In the genomic region with DNA sequence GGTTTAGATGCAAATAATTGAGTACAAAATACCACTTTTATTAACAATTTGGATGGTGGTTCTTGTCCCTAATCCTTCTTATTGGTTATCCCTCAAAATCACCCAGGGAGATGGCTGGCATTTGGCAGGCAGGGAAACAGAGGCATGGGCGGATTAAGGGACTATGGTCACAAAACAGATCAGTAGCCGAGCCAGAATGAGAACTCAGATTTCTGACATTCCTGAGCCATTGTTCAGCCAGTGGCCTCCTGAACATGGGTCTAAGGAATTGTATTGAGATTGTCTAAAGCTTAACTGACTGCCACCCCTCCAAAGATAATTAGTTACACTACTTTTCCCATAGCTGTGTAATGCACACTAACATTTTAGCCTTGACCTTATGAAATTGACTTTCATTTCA, we compare ENCODE assay signal across 29 cellular contexts.
DNase-seq lines count a peak whose midpoint lies in the region; ATAC-seq and TF ChIP-seq lines count a peak whose summit lies in the region.
"Had no signal": no experiment of that assay in that cellular context is flagged by ENCODE, and none has a peak within 500 bp of the region (broad histone marks: within the 10 kb centered on the region; RNA-seq: fewer than 3 reads in every experiment).

No MANE protein-coding gene starts in this region.

- no peak overlapping the region for H3K27ac Mint-ChIP-seq in HFFc6
- H3K27ac Mint-ChIP-seq: activated CD4-positive, alpha-beta memory T cell treated with anti-CD3 and anti-CD28 coated beads, Interleukin-2, amount 10 ng/mL, durations not matched to agents 7 days and 5 days; activated naive CD4-positive, alpha-beta T cell treated with anti-CD3 and anti-CD28 coated beads for 36 hours; memory B cell; stimulated activated memory B cell treated with anti-CD40 and anti-IgM and Interleukin-4, amounts not matched to agents 10 μg/mL and 1 μg/mL and 100 μg/mL, for 72 hours had no signal

- H3K4me3 Mint-ChIP-seq in HFFc6, result no peak overlapping the region
- H3K4me3 Mint-ChIP-seq: activated CD4-positive, alpha-beta memory T cell treated with anti-CD3 and anti-CD28 coated beads, Interleukin-2, amount 10 ng/mL, durations not matched to agents 7 days and 5 days; activated naive CD4-positive, alpha-beta T cell treated with anti-CD3 and anti-CD28 coated beads for 36 hours; memory B cell; stimulated activated memory B cell treated with anti-CD40 and anti-IgM and Interleukin-4, amounts not matched to agents 10 μg/mL and 1 μg/mL and 100 μg/mL, for 72 hours had no signal

- no peak overlapping the region for H3K18ac ChIP-seq in mesendoderm (ENCODE audit: low read length)

- H3K4me3 ChIP-seq in GM23248 (no peak overlapping the region), mesendoderm (ENCODE audit: low read length) (no peak overlapping the region), retinal pigment epithelial cell (ENCODE audit: low read length) (no peak overlapping the region)
- H3K4me3 ChIP-seq: breast epithelium, left lung, upper lobe of left lung had no signal

- H3K4me2 ChIP-seq in GM23248 (ENCODE audit: unreplicated experiment) (no peak overlapping the region), mesendoderm (ENCODE audit: low read length) (no peak overlapping the region)
- H3K4me2 ChIP-seq: SK-N-SH had no signal

- no peak overlapping the region for H3K9ac ChIP-seq in GM23248
- no peak overlapping the region for H3K9ac ChIP-seq in mesendoderm (ENCODE audit: low read length)
- H3K9ac ChIP-seq: SK-N-SH had no signal

- H4K5ac ChIP-seq in mesendoderm (ENCODE audit: low read length), result no peak overlapping the region

- H2AFZ ChIP-seq in GM23248, result no peak overlapping the region

- no peak overlapping the region for H3K23ac ChIP-seq in mesendoderm (ENCODE audit: low read length)

- in situ Hi-C loops in GM23248 (cut with MboI), result no loop called here

- no peaks in the 10 kb centered on the region; the same call in 1 of the 2 replicates for H3K27me3 Mint-ChIP-seq in HFFc6 (ENCODE audit: insufficient read depth)
- H3K27me3 Mint-ChIP-seq: activated CD4-positive, alpha-beta memory T cell treated with anti-CD3 and anti-CD28 coated beads, Interleukin-2, amount 10 ng/mL, durations not matched to agents 7 days and 5 days; stimulated activated memory B cell treated with anti-CD40 and anti-IgM and Interleukin-4, amounts not matched to agents 10 μg/mL and 1 μg/mL and 100 μg/mL, for 72 hours had no signal

- no peaks in the 10 kb centered on the region for H3K27me3 ChIP-seq in GM23248 (replicated peaks; ENCODE audit: insufficient read depth)
- no peaks in the 10 kb centered on the region for H3K27me3 ChIP-seq in mesendoderm (ENCODE audit: insufficient read depth, low read length, poor library complexity)
- H3K27me3 ChIP-seq: breast epithelium, left lung, upper lobe of left lung had no signal

- 0 out of 2 replicates have a peak, but pooled peaks cover 6% of the 10 kb centered on the region for H3K4me1 ChIP-seq in GM23248 (ENCODE audit: insufficient read depth)
- H3K4me1 ChIP-seq in mesendoderm (ENCODE audit: control insufficient read depth, low read depth, low read length), result no peaks in the 10 kb centered on the region
- H3K4me1 ChIP-seq: breast epithelium, Caco-2, left lung, upper lobe of left lung had no signal

- no peak overlapping the region for H4K8ac ChIP-seq in mesendoderm (ENCODE audit: low read depth, low read length)

- peaks cover 11% of the 10 kb centered on the region for H3K4me1 Mint-ChIP-seq in HFFc6 (ENCODE audit: low read depth)
- H3K4me1 Mint-ChIP-seq: activated CD4-positive, alpha-beta memory T cell treated with anti-CD3 and anti-CD28 coated beads, Interleukin-2, amount 10 ng/mL, durations not matched to agents 7 days and 5 days; stimulated activated memory B cell treated with anti-CD40 and anti-IgM and Interleukin-4, amounts not matched to agents 10 μg/mL and 1 μg/mL and 100 μg/mL, for 72 hours had no signal

- H3K4ac ChIP-seq in mesendoderm (ENCODE audit: low read depth, low read length), result no peak overlapping the region

- no peaks in the 10 kb centered on the region for H3K9me3 Mint-ChIP-seq in HFFc6
- H3K9me3 Mint-ChIP-seq: activated CD4-positive, alpha-beta memory T cell treated with anti-CD3 and anti-CD28 coated beads, Interleukin-2, amount 10 ng/mL, durations not matched to agents 7 days and 5 days; activated naive CD4-positive, alpha-beta T cell treated with anti-CD3 and anti-CD28 coated beads for 36 hours; memory B cell; stimulated activated memory B cell treated with anti-CD40 and anti-IgM and Interleukin-4, amounts not matched to agents 10 μg/mL and 1 μg/mL and 100 μg/mL, for 72 hours had no signal

- no peak for ATAC-seq in GM21737 (IDR thresholded peaks at IDR 0.05; ENCODE audit: unreplicated experiment)
- ATAC-seq in GM18517 (IDR thresholded peaks at IDR 0.05; ENCODE audit: unreplicated experiment), result no peak
- ATAC-seq: left lung; stimulated activated memory B cell treated with anti-CD40 and anti-IgM and Interleukin-4, amounts not matched to agents 10 μg/mL and 1 μg/mL and 100 μg/mL, for 72 hours had no signal

- H3K9me3 ChIP-seq in GM23248 (ENCODE audit: low read depth), result no peaks in the 10 kb centered on the region
- H3K9me3 ChIP-seq: breast epithelium, Caco-2, left lung, SK-N-SH, upper lobe of left lung had no signal

- H3K36me3 ChIP-seq in GM23248 (ENCODE audit: low read depth), result no peaks in the 10 kb centered on the region
- no peaks in the 10 kb centered on the region for H3K36me3 ChIP-seq in mesendoderm (ENCODE audit: control insufficient read depth, insufficient read depth, low read length)
- H3K36me3 ChIP-seq: breast epithelium, left lung, upper lobe of left lung had no signal

- no peaks in the 10 kb centered on the region for H3K9me2 ChIP-seq in GM23248 (ENCODE audit: insufficient read depth)
- H3K9me2 ChIP-seq: SK-N-SH had no signal

- H2BK5ac ChIP-seq in mesendoderm (ENCODE audit: low read length), result no peak overlapping the region

- no peaks in the 10 kb centered on the region for H3K36me3 Mint-ChIP-seq in HFFc6 (ENCODE audit: low read depth)
- H3K36me3 Mint-ChIP-seq: memory B cell; stimulated activated memory B cell treated with anti-CD40 and anti-IgM and Interleukin-4, amounts not matched to agents 10 μg/mL and 1 μg/mL and 100 μg/mL, for 72 hours had no signal

- H3K27ac ChIP-seq in GM23248 (no peak overlapping the region), mesendoderm (ENCODE audit: low read depth, low read length) (no peak overlapping the region)
- H3K27ac ChIP-seq: breast epithelium, C4-2B, left lung, upper lobe of left lung had no signal

- DNase-seq in GM23248 (peak; percentile 25), astrocyte of the hippocampus (ENCODE audit: low read depth, low spot score) (peak; percentile 63), mesendoderm (peak; percentile 42), retinal pigment epithelial cell (ENCODE audit: low read depth) (peak; percentile 9), HFFc6 (no peak), COLO829 (ENCODE audit: low spot score) (no peak)
- DNase-seq: activated CD4-positive, alpha-beta memory T cell treated with anti-CD3 and anti-CD28 coated beads, Interleukin-2, amount 10 ng/mL, durations not matched to agents 7 days and 5 days; activated CD4-positive, alpha-beta T cell treated with anti-CD3 and anti-CD28 coated beads for 1 hour; activated CD8-positive, alpha-beta memory T cell treated with anti-CD3 and anti-CD28 coated beads, Interleukin-2, amount 50 U/mL, for 4 hours; activated naive CD4-positive, alpha-beta T cell treated with anti-CD3 and anti-CD28 coated beads for 36 hours; Caco-2; effector CD8-positive, alpha-beta T cell; GF-D8; H7; Karpas-422; left lung; NCI-H1417 treated with DMSO at 0.1 percent for 48 hours; NCI-H2029 treated with DMSO at 0.1 percent for 48 hours; NCI-H526; OCI-M1; SK-N-SH; T-helper 2 cell; upper lobe of left lung had no signal

- H3K56ac ChIP-seq in mesendoderm (ENCODE audit: low read length), result no peak overlapping the region

- no peaks in the 10 kb centered on the region for H4K20me1 ChIP-seq in GM23248 (ENCODE audit: insufficient read depth)

- 40 to 41% methylated on average over 2 of the region's 2 CpGs for WGBS in GM23248 (ENCODE audit: low coverage in 1 of 2, low lambda C conversion rate in 2 of 2, missing lambda C conversion rate in 2 of 2), 2 experiments
- WGBS in mesendoderm (ENCODE audit: extremely low coverage, insufficient coverage, low lambda C conversion rate), result no CpG with 5 or more reads among the region's 2 CpGs

- no peaks in the 10 kb centered on the region for H3F3A ChIP-seq in GM23248 (ENCODE audit: insufficient read depth)

- H2BK15ac ChIP-seq in mesendoderm (replicated peaks; ENCODE audit: low read depth), result no peak overlapping the region

- no peaks in the 10 kb centered on the region for H3K79me1 ChIP-seq in mesendoderm (ENCODE audit: low read length)

- no peak overlapping the region for H2BK120ac ChIP-seq in mesendoderm (ENCODE audit: low read depth, low read length)

- no peak for TF ChIP-seq CTCF in retinal pigment epithelial cell (conservative IDR thresholded peaks at IDR 0.05; ENCODE audit: low read depth, low read length)
- TF ChIP-seq CTCF in HFFc6 (IDR thresholded peaks at IDR 0.05), result no peak

- H2AK5ac ChIP-seq in mesendoderm (ENCODE audit: low read length), result no peak overlapping the region

- no peaks in the 10 kb centered on the region for H3K79me2 ChIP-seq in GM23248 (ENCODE audit: insufficient read depth)
- no peaks in the 10 kb centered on the region for H3K79me2 ChIP-seq in mesendoderm (ENCODE audit: control insufficient read depth, insufficient read depth, low read length)

Comparison
In these comparisons a context has a peak if more than half of its experiments do, and no peak if none do; other contexts are left out.
1. DNase-seq: peak in GM23248 (single experiment), astrocyte of the hippocampus (single experiment), mesendoderm (single experiment) and retinal pigment epithelial cell (single experiment); none in HFFc6 (single experiment) and COLO829 (single experiment).